Comparison of ENCODE assay signal across 10 cellular contexts in the genomic region with DNA sequence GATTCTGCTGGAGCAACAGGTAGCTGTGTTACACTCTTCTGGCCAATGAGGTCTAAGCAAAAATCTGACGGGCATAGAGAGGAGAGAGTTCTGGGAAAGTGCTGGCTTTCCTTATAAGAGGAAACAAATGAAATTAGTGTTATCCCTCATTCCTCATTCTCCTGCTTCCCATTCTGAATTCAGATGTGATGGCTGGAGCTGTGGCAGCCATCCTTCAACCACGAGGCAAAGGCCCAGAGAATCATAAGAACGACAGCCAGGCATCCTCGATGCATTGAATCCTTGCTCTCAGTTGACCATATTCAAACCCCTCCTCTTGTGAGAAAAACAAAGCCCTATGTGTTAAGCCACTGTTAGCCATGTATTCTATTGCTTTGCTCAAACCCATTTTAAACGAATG. TPM values are rescaled to one million over a fixed set of nuclear protein-coding genes. Genes with fewer than 3 reads are reported as not detected.
"Had no signal": no experiment of that assay in that cellular context is flagged by ENCODE, and none has a peak within 500 bp of the region (broad histone marks: within the 10 kb centered on the region; RNA-seq: fewer than 3 reads in every experiment).

No MANE protein-coding gene starts in this region.

- H3K9ac ChIP-seq: GM23248 had no signal

- H3K27ac ChIP-seq: GM23248 had no signal

- H3K4me2 ChIP-seq: GM23338 had no signal

- H3K36me3 ChIP-seq: HAP-1 had no signal

- H3K4me1 Mint-ChIP-seq: GM23338 had no signal

- H3K4me1 ChIP-seq: HAP-1 had no signal

- H3K4me3 ChIP-seq: GM23248, GM23338, HAP-1 had no signal

- H3K4me3 Mint-ChIP-seq: GM23338, H9, HFFc6 had no signal

- ATAC-seq: GM23338, HCT116 had no signal

- H3K9me3 ChIP-seq: HAP-1 had no signal

- FAIRE-seq: H54 had no signal

- H3K27ac Mint-ChIP-seq: GM23338, H9, HFFc6 had no signal

- DNase-seq: GM23248, GOT3, H7, H9, HCEC 1CT, HFFc6 had no signal

- H2AFZ ChIP-seq: GM23248, GM23338 had no signal

RNA-seq across cellular contexts. Expression of a gene that starts 27.5 kb away (rescaled TPM):
- total RNA-seq: GM23248, HFFc6 had no signal
- polyA plus RNA-seq: GM23248 had no signal
